ENCODE assay signal across 2 cellular contexts in the genomic region with DNA sequence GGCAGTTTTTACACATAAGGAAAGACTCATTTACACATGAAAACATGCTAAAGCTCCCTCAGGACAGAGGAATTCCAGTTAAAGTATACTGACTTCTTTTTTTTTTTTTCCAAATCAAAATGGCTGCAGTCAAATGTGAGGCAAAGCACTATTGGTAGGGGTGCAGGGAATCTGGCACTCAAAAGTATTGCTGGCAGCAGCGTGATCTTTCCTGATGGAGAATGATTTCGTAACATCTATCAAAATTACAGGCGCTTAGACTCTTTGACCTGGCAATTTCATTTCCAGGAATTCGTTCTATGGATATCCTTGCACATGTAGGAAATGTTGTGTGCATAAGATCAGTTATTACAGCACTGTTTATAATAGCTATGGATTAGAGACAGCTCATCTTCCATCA.
TF ChIP-seq lines count a peak whose summit lies in the region.

No MANE protein-coding gene starts in this region.

TF ChIP-seq in IMR-90, 13 proteins besides CTCF, POLR2A, EP300 and RAD21:
- TF ChIP-seq MAZ (IDR thresholded peaks at IDR 0.05; ENCODE audit: borderline replicate concordance, low read depth, low read length) (no peak), NFE2L2 (IDR thresholded peaks at IDR 0.05; ENCODE audit: low read depth, low read length) (no peak), CEBPB (IDR thresholded peaks at IDR 0.05; ENCODE audit: low read depth, low read length) (peak; percentile 59), RFX5 (IDR thresholded peaks at IDR 0.05; ENCODE audit: low read depth, low read length) (no peak), CHD1 (IDR thresholded peaks at IDR 0.05; ENCODE audit: low read depth, low read length) (no peak), MAFK (IDR thresholded peaks at IDR 0.05; ENCODE audit: low read depth, low read length) (no peak)
- TF ChIP-seq, protein P1, sequence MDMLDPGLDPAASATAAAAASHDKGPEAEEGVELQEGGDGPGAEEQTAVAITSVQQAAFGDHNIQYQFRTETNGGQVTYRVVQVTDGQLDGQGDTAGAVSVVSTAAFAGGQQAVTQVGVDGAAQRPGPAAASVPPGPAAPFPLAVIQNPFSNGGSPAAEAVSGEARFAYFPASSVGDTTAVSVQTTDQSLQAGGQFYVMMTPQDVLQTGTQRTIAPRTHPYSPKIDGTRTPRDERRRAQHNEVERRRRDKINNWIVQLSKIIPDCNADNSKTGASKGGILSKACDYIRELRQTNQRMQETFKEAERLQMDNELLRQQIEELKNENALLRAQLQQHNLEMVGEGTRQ (IDR thresholded peaks at IDR 0.05; ENCODE audit: low read depth, low read length) = no peak

TF ChIP-seq in H1, 55 proteins besides CTCF, POLR2A, EP300 and RAD21:
- TF ChIP-seq ASH2L (IDR thresholded peaks at IDR 0.05; ENCODE audit: low read length) = no peak
- peak; percentile 72; the same call in 1 of the 2 replicates for TF ChIP-seq YY1 (IDR thresholded peaks at IDR 0.05; ENCODE audit: low read depth, low read length)
TF ChIP-seq in H1: peak in this region for 1.
